26 cellular contexts compared by ENCODE assay signal in genomic region chr20:13449868-13450441, GRCh38.
"Had no signal": no experiment of that assay in that cellular context is flagged by ENCODE, and none has a peak within 500 bp of the region (broad histone marks: within the 10 kb centered on the region; RNA-seq: fewer than 3 reads in every experiment).

No MANE protein-coding gene starts in this region.

- H3K4me3 ChIP-seq: breast epithelium, gastroesophageal sphincter, heart right ventricle, left ventricle myocardium inferior, tibial artery had no signal

- H3K4me1 Mint-ChIP-seq: activated CD4-positive, alpha-beta T cell treated with anti-CD3 and anti-CD28 coated beads, Interleukin-2, amount 10 ng/mL, durations not matched to agents 7 days and 5 days; activated naive CD4-positive, alpha-beta T cell treated with anti-CD3 and anti-CD28 coated beads, Interleukin-2, amount 10 ng/mL, durations not matched to agents 7 days and 5 days; nephron progenitor cell had no signal

- H3K4me3 Mint-ChIP-seq: activated CD4-positive, alpha-beta T cell treated with anti-CD3 and anti-CD28 coated beads, Interleukin-2, amount 10 ng/mL, durations not matched to agents 7 days and 5 days; activated CD8-positive, alpha-beta T cell treated with anti-CD3 and anti-CD28 coated beads, Interleukin-2, amount 10 ng/mL, durations not matched to agents 7 days and 5 days; activated naive CD4-positive, alpha-beta T cell treated with anti-CD3 and anti-CD28 coated beads, Interleukin-2, amount 10 ng/mL, durations not matched to agents 7 days and 5 days; activated T-cell treated with anti-CD3 and anti-CD28 coated beads, Interleukin-2, amount 50 U/mL, for 24 hours; nephron progenitor cell had no signal

- ATAC-seq: activated CD8-positive, alpha-beta T cell treated with anti-CD3 and anti-CD28 coated beads, Interleukin-2, amount 10 ng/mL, durations not matched to agents 7 days and 5 days; gastroesophageal sphincter; heart right ventricle; stimulated activated naive CD8-positive, alpha-beta T cell treated with anti-CD3 and anti-CD28 coated beads, Interleukin-15, Interleukin-2, amounts not matched to agents 100 U/mL and 50 U/mL, for 24 hours had no signal

- H3K9me3 ChIP-seq: breast epithelium, gastroesophageal sphincter, heart right ventricle, left ventricle myocardium inferior, tibial artery had no signal

- H3K9me3 Mint-ChIP-seq: activated CD4-positive, alpha-beta T cell treated with anti-CD3 and anti-CD28 coated beads, Interleukin-2, amount 10 ng/mL, durations not matched to agents 7 days and 5 days; activated naive CD4-positive, alpha-beta T cell treated with anti-CD3 and anti-CD28 coated beads, Interleukin-2, amount 10 ng/mL, durations not matched to agents 7 days and 5 days; nephron progenitor cell had no signal

- H3K27me3 Mint-ChIP-seq: activated CD4-positive, alpha-beta T cell treated with anti-CD3 and anti-CD28 coated beads, Interleukin-2, amount 10 ng/mL, durations not matched to agents 7 days and 5 days; activated naive CD4-positive, alpha-beta T cell treated with anti-CD3 and anti-CD28 coated beads, Interleukin-2, amount 10 ng/mL, durations not matched to agents 7 days and 5 days; activated T-cell treated with anti-CD3 and anti-CD28 coated beads, Interleukin-2, amount 50 U/mL, for 24 hours had no signal

- FAIRE-seq: urothelium cell line had no signal

- H3K27ac Mint-ChIP-seq: activated CD4-positive, alpha-beta T cell treated with anti-CD3 and anti-CD28 coated beads, Interleukin-2, amount 10 ng/mL, durations not matched to agents 7 days and 5 days; activated CD8-positive, alpha-beta T cell treated with anti-CD3 and anti-CD28 coated beads, Interleukin-2, amount 10 ng/mL, durations not matched to agents 7 days and 5 days; activated naive CD4-positive, alpha-beta T cell treated with anti-CD3 and anti-CD28 coated beads, Interleukin-2, amount 10 ng/mL, durations not matched to agents 7 days and 5 days; activated T-cell treated with anti-CD3 and anti-CD28 coated beads, Interleukin-2, amount 50 U/mL, for 24 hours; nephron progenitor cell had no signal

- H3K36me3 Mint-ChIP-seq: activated naive CD4-positive, alpha-beta T cell treated with anti-CD3 and anti-CD28 coated beads, Interleukin-2, amount 10 ng/mL, durations not matched to agents 7 days and 5 days had no signal

- H3K27ac ChIP-seq: breast epithelium, gastroesophageal sphincter, heart right ventricle, left ventricle myocardium inferior, tibial artery had no signal

- DNase-seq: activated CD4-positive, alpha-beta T cell treated with anti-CD3 and anti-CD28 coated beads, Interleukin-2, amount 10 ng/mL, durations not matched to agents 7 days and 5 days; activated CD8-positive, alpha-beta T cell treated with anti-CD3 and anti-CD28 coated beads, Interleukin-2, amount 10 ng/mL, durations not matched to agents 7 days and 5 days; activated naive CD4-positive, alpha-beta T cell treated with anti-CD3 and anti-CD28 coated beads, Interleukin-2, amount 10 ng/mL, durations not matched to agents 7 days and 5 days; activated T-cell treated with anti-CD3 and anti-CD28 coated beads, Interleukin-2, amount 50 U/mL, for 24 hours; aorta; cerebellar nuclear complex; effector CD4-positive, alpha-beta T cell; heart right ventricle; kidney glomerular epithelial cell; left ventricle myocardium inferior; mammary epithelial cell; nephron progenitor cell; occipital lobe; posterior cingulate gyrus; retina; stimulated activated CD4-positive, alpha-beta T cell treated with anti-CD3 and anti-CD28 coated beads, Interleukin-12 subunit alpha, Interleukin-12 subunit beta, amount 100 ng/mL, for 4 hours; stimulated activated CD4-positive, alpha-beta T cell treated with anti-CD3 and anti-CD28 coated beads, Interleukin-1b, Interleukin-23, amount 100 ng/mL, for 48 hours; stimulated activated CD8-positive, alpha-beta memory T cell treated with anti-CD3 and anti-CD28 coated beads, Interleukin-4, amount 100 ng/mL, for 48 hours; stimulated activated naive CD8-positive, alpha-beta T cell treated with anti-CD3 and anti-CD28 coated beads, Interleukin-15, Interleukin-2, amounts not matched to agents 100 U/mL and 50 U/mL, for 24 hours; substantia nigra; T-helper 1 cell; T1000; tibial artery had no signal

- H3K36me3 ChIP-seq: breast epithelium, gastroesophageal sphincter, left ventricle myocardium inferior, tibial artery had no signal

- H3K4me1 ChIP-seq: breast epithelium, gastroesophageal sphincter, heart right ventricle had no signal

- H3K27me3 ChIP-seq: breast epithelium, gastroesophageal sphincter, heart right ventricle, tibial artery had no signal
